Comparison of ENCODE assay signal across 1 cellular context in the genomic region with DNA sequence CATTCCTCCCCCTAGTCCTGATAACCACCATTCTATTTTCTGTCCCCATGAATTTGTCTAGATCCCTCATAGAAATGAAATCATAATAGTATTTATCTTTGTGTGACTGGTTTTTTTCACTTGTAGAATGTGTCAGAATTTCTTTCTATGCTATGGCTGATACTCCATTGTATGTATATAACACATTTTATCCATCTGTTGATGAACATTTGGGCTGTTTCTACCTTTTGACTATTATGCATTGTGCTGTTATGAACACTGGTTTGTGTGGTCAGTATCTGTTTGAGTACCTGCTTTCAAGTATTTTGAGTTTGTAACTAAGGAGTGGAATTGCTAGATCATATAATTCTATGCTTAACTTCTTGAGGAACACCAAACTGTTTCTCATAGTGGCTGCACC.
TF ChIP-seq lines count a peak whose summit lies in the region.

No MANE protein-coding gene starts in this region.

TF ChIP-seq in A549, 52 proteins besides CTCF, POLR2A, EP300 and RAD21 (continued from another document):
- TF ChIP-seq, protein P1, sequence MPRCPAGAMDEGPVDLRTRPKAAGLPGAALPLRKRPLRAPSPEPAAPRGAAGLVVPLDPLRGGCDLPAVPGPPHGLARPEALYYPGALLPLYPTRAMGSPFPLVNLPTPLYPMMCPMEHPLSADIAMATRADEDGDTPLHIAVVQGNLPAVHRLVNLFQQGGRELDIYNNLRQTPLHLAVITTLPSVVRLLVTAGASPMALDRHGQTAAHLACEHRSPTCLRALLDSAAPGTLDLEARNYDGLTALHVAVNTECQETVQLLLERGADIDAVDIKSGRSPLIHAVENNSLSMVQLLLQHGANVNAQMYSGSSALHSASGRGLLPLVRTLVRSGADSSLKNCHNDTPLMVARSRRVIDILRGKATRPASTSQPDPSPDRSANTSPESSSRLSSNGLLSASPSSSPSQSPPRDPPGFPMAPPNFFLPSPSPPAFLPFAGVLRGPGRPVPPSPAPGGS (IDR thresholded peaks at IDR 0.05) = no peak
- TF ChIP-seq RFX5 (IDR thresholded peaks at IDR 0.05) (no peak), RARB (CRISPR knock-in tag; IDR thresholded peaks at IDR 0.05) (no peak), NPAS2 (CRISPR knock-in tag; IDR thresholded peaks at IDR 0.05; ENCODE audit: borderline replicate concordance) (no peak), FOSB (CRISPR knock-in tag; IDR thresholded peaks at IDR 0.05) (no peak), CHD4 (IDR thresholded peaks at IDR 0.05; ENCODE audit: borderline replicate concordance) (no peak), GATA3 (IDR thresholded peaks at IDR 0.05; ENCODE audit: borderline replicate concordance) (no peak)
- TF ChIP-seq, protein P2, sequence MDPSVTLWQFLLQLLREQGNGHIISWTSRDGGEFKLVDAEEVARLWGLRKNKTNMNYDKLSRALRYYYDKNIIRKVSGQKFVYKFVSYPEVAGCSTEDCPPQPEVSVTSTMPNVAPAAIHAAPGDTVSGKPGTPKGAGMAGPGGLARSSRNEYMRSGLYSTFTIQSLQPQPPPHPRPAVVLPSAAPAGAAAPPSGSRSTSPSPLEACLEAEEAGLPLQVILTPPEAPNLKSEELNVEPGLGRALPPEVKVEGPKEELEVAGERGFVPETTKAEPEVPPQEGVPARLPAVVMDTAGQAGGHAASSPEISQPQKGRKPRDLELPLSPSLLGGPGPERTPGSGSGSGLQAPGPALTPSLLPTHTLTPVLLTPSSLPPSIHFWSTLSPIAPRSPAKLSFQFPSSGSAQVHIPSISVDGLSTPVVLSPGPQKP (IDR thresholded peaks at IDR 0.05; ENCODE audit: low read depth, low read length) = no peak
